Comparison of ENCODE assay signal across 1 cellular context in genomic region chr11:45146072-45147016, GRCh38.
TF ChIP-seq lines count a peak whose summit lies in the region.

PRDM11 (plus strand) TSS chr11:45146639; CDS start chr11:45181767, 35,128 bp downstream.

TF ChIP-seq in HepG2, 621 proteins besides CTCF, POLR2A, EP300 and RAD21 (continued from another document):
- TF ChIP-seq NFAT5 (CRISPR knock-in tag; IDR thresholded peaks at IDR 0.05) (no peak), ZNF878 (CRISPR knock-in tag; IDR thresholded peaks at IDR 0.05) (no peak), NCOR1 (IDR thresholded peaks at IDR 0.05; ENCODE audit: borderline replicate concordance, low read length) (no peak), ESRRA (CRISPR knock-in tag; IDR thresholded peaks at IDR 0.05; ENCODE audit: low read depth) (no peak), GATAD2A (CRISPR knock-in tag; IDR thresholded peaks at IDR 0.05) (peak; percentile 21; the same call in 1 of the 2 replicates), IKZF1 (IDR thresholded peaks at IDR 0.05) (no peak), ZNF776 (CRISPR knock-in tag; IDR thresholded peaks at IDR 0.05) (no peak), ZSCAN21 (CRISPR knock-in tag; IDR thresholded peaks at IDR 0.05; ENCODE audit: borderline replicate concordance) (no peak), ZNF891 (CRISPR knock-in tag; IDR thresholded peaks at IDR 0.05) (no peak), ZBTB21 (CRISPR knock-in tag; IDR thresholded peaks at IDR 0.05) (no peak), FOSL2 (CRISPR knock-in tag; IDR thresholded peaks at IDR 0.05) (peak; percentile 49), ZNF83 (CRISPR knock-in tag; IDR thresholded peaks at IDR 0.05; ENCODE audit: borderline replicate concordance) (no peak), FOXP1 (IDR thresholded peaks at IDR 0.05) (no peak), FOXP1 (CRISPR knock-in tag; IDR thresholded peaks at IDR 0.05) (no peak), ARNT (IDR thresholded peaks at IDR 0.05) (no peak), SAFB2 (CRISPR knock-in tag; IDR thresholded peaks at IDR 0.05; ENCODE audit: borderline replicate concordance, low read depth) (no peak), HOXA9 (CRISPR knock-in tag; IDR thresholded peaks at IDR 0.05; ENCODE audit: borderline replicate concordance) (no peak), PHF8 (CRISPR knock-in tag; IDR thresholded peaks at IDR 0.05) (peak; percentile 44; the same call in 1 of the 2 replicates), GFI1 (CRISPR knock-in tag; IDR thresholded peaks at IDR 0.05; ENCODE audit: borderline replicate concordance) (no peak), ZNF496 (CRISPR knock-in tag; IDR thresholded peaks at IDR 0.05; ENCODE audit: insufficient replicate concordance) (no peak), ZBTB37 (CRISPR knock-in tag; IDR thresholded peaks at IDR 0.05) (no peak)
